Comparison of ENCODE assay signal across 9 cellular contexts in genomic region chr6:6942826-6943225, GRCh38.
DNase-seq lines count a peak whose midpoint lies in the region; ATAC-seq and TF ChIP-seq lines count a peak whose summit lies in the region.
"Had no signal": no experiment of that assay in that cellular context is flagged by ENCODE, and none has a peak within 500 bp of the region (broad histone marks: within the 10 kb centered on the region; RNA-seq: fewer than 3 reads in every experiment).

No MANE protein-coding gene starts in this region.

- 92% methylated on average over 13 of the region's 13 CpGs for WGBS in smooth muscle cell (ENCODE audit: low lambda C conversion rate)

- DNase-seq in EL: peak; percentile 38
- DNase-seq in HFF-Myc (ENCODE audit: extremely low read depth, low read depth): no peak
- DNase-seq in NCI-H2107 treated with DMSO at 0.1 percent for 48 hours (lab: John Stamatoyannopoulos, UW; ENCODE audit: unreplicated experiment): peak; percentile 78
- DNase-seq in dermis microvascular lymphatic vessel endothelial cell (ENCODE audit: low read depth in 2 of 2): peak; percentile 6 to 25
- DNase-seq in sciatic nerve (ENCODE audit: low spot score): no peak
- DNase-seq in smooth muscle cell (lab: John Stamatoyannopoulos, UW; ENCODE audit: unreplicated experiment): no peak
- no peak for DNase-seq in OCI-M2 (lab: John Stamatoyannopoulos, UW; ENCODE audit: unreplicated experiment)

- H3K79me2 ChIP-seq in smooth muscle cell (ENCODE audit: low read depth): no peaks in the 10 kb centered on the region

- H3K9me3 ChIP-seq in smooth muscle cell (replicated peaks; ENCODE audit: low read depth): no peaks in the 10 kb centered on the region

- H3K4me1 ChIP-seq in smooth muscle cell (ENCODE audit: low read depth): no peaks in the 10 kb centered on the region

- no peaks in the 10 kb centered on the region for H3K27me3 ChIP-seq in smooth muscle cell (ENCODE audit: low read depth)

- no peaks in the 10 kb centered on the region for H4K20me1 ChIP-seq in smooth muscle cell (ENCODE audit: low read depth)

- H3K27ac ChIP-seq in smooth muscle cell (ENCODE audit: low read depth): no peak overlapping the region

- ATAC-seq in sciatic nerve: peak; percentile 87
- ATAC-seq in GM19455 (IDR thresholded peaks at IDR 0.05; ENCODE audit: unreplicated experiment): no peak

- TF ChIP-seq CTCF in HFF-Myc (IDR thresholded peaks at IDR 0.05; ENCODE audit: low read depth, low read length, missing control alignments): no peak
- TF ChIP-seq CTCF in smooth muscle cell (IDR thresholded peaks at IDR 0.05; ENCODE audit: borderline replicate concordance, insufficient read depth, poor library complexity, severe bottlenecking): no peak

- H3K36me3 ChIP-seq in smooth muscle cell (ENCODE audit: low read depth): no peaks in the 10 kb centered on the region

- H3F3A ChIP-seq in smooth muscle cell (ENCODE audit: low read depth): no peaks in the 10 kb centered on the region

- H3K4me3 ChIP-seq in HFF-Myc (replicated peaks; ENCODE audit: low read depth, low read length): 0 out of 2 replicates have a peak overlapping the region, but pooled peaks have one; percentile 1
- H3K4me3 ChIP-seq in smooth muscle cell: no peak overlapping the region
- H3K4me3 ChIP-seq: skin epidermis had no signal

- no peak overlapping the region for H3K9ac ChIP-seq in smooth muscle cell (ENCODE audit: low read depth)

- intact Hi-C loops in sciatic nerve (cut with DNase I): no loop called here

- no peak overlapping the region for H2AFZ ChIP-seq in smooth muscle cell (ENCODE audit: low read depth)

- no peak overlapping the region for H3K4me2 ChIP-seq in smooth muscle cell

Comparison
In these comparisons a context has a peak if more than half of its experiments do, and no peak if none do; other contexts are left out.
1. DNase-seq: peak in EL (single experiment), NCI-H2107 treated with DMSO at 0.1 percent for 48 hours (single experiment) and dermis microvascular lymphatic vessel endothelial cell (2 of 2); none in HFF-Myc (single experiment), sciatic nerve (single experiment), smooth muscle cell (single experiment) and OCI-M2 (single experiment).